ENCODE assay signal across 17 cellular contexts in genomic region chr13:104949840-104950805, GRCh38.
A peak's percentile ranks its signal among the peaks of the same experiment; 100 is the strongest.
DNase-seq lines count a peak whose midpoint lies in the region; ATAC-seq lines count a peak whose summit lies in the region.
"Had no signal": no experiment of that assay in that cellular context is flagged by ENCODE, and none has a peak within 500 bp of the region (broad histone marks: within the 10 kb centered on the region; RNA-seq: fewer than 3 reads in every experiment).

No MANE protein-coding gene starts in this region.

- no peaks in the 10 kb centered on the region for H3K27me3 ChIP-seq in adipocyte (replicated peaks; ENCODE audit: control insufficient read depth, insufficient read depth, low read length)
- H3K27me3 ChIP-seq: right lobe of liver had no signal

- DNase-seq in M059J (ENCODE audit: low read depth) (peak; percentile 68), adipocyte (ENCODE audit: low read depth) (peak; percentile 44), foreskin melanocyte (peak; percentile 13), stromal cell of bone marrow (ENCODE audit: low read depth) (peak; percentile 14), hypothalamus (lab: John Stamatoyannopoulos, UW) (no peak), pons (ENCODE audit: low spot score) (no peak)
- DNase-seq: activated CD4-positive, alpha-beta T cell treated with anti-CD3 and anti-CD28 coated beads for 1 hour; caudate nucleus; Kasumi-1; NCI-H1436; NCI-H2171; NCI-H526; right lobe of liver; stimulated activated CD4-positive, alpha-beta T cell treated with anti-CD3 and anti-CD28 coated beads, Interleukin-1b, Interleukin-23, amount 100 ng/mL, for 48 hours; stimulated activated naive CD4-positive, alpha-beta T cell; T1000 had no signal

- peaks cover 26% of the 10 kb centered on the region for H3K4me1 ChIP-seq in adipocyte (ENCODE audit: control insufficient read depth, insufficient read depth, low read length)

- H3K4me3 ChIP-seq in adipocyte (ENCODE audit: low read length): peak overlapping the region; percentile 70

- ATAC-seq in GM18517 (IDR thresholded peaks at IDR 0.05; ENCODE audit: unreplicated experiment): no peak

- no peaks in the 10 kb centered on the region for H3K9me3 ChIP-seq in adipocyte (ENCODE audit: control insufficient read depth, low read length)
- H3K9me3 ChIP-seq: right lobe of liver had no signal

- H3K36me3 ChIP-seq in adipocyte (ENCODE audit: control insufficient read depth, insufficient read depth, low read length, severe bottlenecking): no peaks in the 10 kb centered on the region
- H3K36me3 ChIP-seq: right lobe of liver had no signal

- H3K9ac ChIP-seq in adipocyte (ENCODE audit: low read length): no peak overlapping the region

Comparison
In these comparisons a context has a peak if more than half of its experiments do, and no peak if none do; other contexts are left out.
1. DNase-seq: peak in M059J (single experiment), adipocyte (single experiment), foreskin melanocyte (single experiment) and stromal cell of bone marrow (single experiment); none in hypothalamus (0 of 51) and pons (single experiment).